ENCODE assay signal across 7 cellular contexts in genomic region chr1:166878173-166878917, GRCh38. TPM values are rescaled to one million over a fixed set of nuclear protein-coding genes. Genes with fewer than 3 reads are reported as not detected.
DNase-seq lines count a peak whose midpoint lies in the region; ATAC-seq, FAIRE-seq and TF ChIP-seq lines count a peak whose summit lies in the region.
"Not testable (repeated sequence)": the region's sequence is repeated elsewhere in the genome, so short reads cannot be mapped to it uniquely, and the experiment has no call there.

No MANE protein-coding gene starts in this region.

- intact Hi-C loops in K562 (cut with micrococcal nuclease); HepG2 (cut with micrococcal nuclease; ENCODE audit: unreplicated experiment); testis (cut with DNase I; ENCODE audit: low total_unique reads): not testable (repeated sequence)

- not testable (repeated sequence) for TF ChIP-seq CTCF in WTC11 (IDR thresholded peaks at IDR 0.05); K562 (IDR thresholded peaks at IDR 0.05 in 2 of 3, conservative IDR thresholded peaks at IDR 0.05 in 1 of 3; ENCODE audit: insufficient read depth in 2 of 3, low read depth in 1 of 3, low read length in 3 of 3); endothelial cell (IDR thresholded peaks at IDR 0.05; ENCODE audit: unreplicated experiment); HepG2 (CRISPR knock-in tag; IDR thresholded peaks at IDR 0.05); testis (IDR thresholded peaks at IDR 0.05)

- H3K4me3 ChIP-seq in K562; HepG2 (replicated peaks in 1 of 3; ENCODE audit: insufficient read depth in 1 of 3, low read depth in 2 of 3, low read length in 3 of 3); testis: not testable (repeated sequence)

- BruUV-seq in K562 (replicated peaks; lab: Mats Ljungman, UMichigan); HepG2 (replicated peaks; lab: Mats Ljungman, UMichigan): not testable (repeated sequence)

- not testable (repeated sequence) for H3K9me1 ChIP-seq in K562 (ENCODE audit: control insufficient read depth, insufficient read depth, low read length)

- H3K79me2 ChIP-seq in K562 (ENCODE audit: control insufficient read depth, insufficient read depth, low read length) (peaks cover 27% of the 10 kb centered on the region), HepG2 (ENCODE audit: insufficient read depth, low read length) (peaks cover 21% of the 10 kb centered on the region)

- H3K4me1 Mint-ChIP-seq in WTC11 (peaks cover 22% of the 10 kb centered on the region), endothelial cell (ENCODE audit: unreplicated experiment) (peaks cover 15% of the 10 kb centered on the region)

- H3K4me3 Mint-ChIP-seq in WTC11; endothelial cell (ENCODE audit: unreplicated experiment): not testable (repeated sequence)

- FAIRE-seq in K562 (lab: Jason Lieb, UNC); HepG2 (lab: Jason Lieb, UNC): not testable (repeated sequence)

- not testable (repeated sequence) for H3K9ac ChIP-seq in K562 (ENCODE audit: insufficient read depth in 1 of 2, low read depth in 2 of 2, low read length in 2 of 2); HepG2 (ENCODE audit: insufficient read depth, low read depth, low read length)

- not testable (repeated sequence) for ATAC-seq in WTC11, K562, HepG2

- H2AFZ ChIP-seq in K562 (ENCODE audit: low read depth, low read length); HepG2 (ENCODE audit: low read length): not testable (repeated sequence)

- not testable (repeated sequence) for H3K9me3 ChIP-seq in K562 (replicated peaks; ENCODE audit: control insufficient read depth, insufficient read depth, low read depth, low read length); HepG2 (ENCODE audit: low read length); testis

- in situ Hi-C loops in K562 (cut with MboI); HepG2 (cut with HindIII; ENCODE audit: extremely low pct_ligation_motif_present, low pct_unique_long_range_greater_than_20kb): not testable (repeated sequence)

- not testable (repeated sequence) for H3K36me3 Mint-ChIP-seq in WTC11; endothelial cell (ENCODE audit: low read depth, unreplicated experiment)

- H3K4me2 ChIP-seq in K562 (ENCODE audit: insufficient read depth, low read length); HepG2 (ENCODE audit: low read depth, low read length): not testable (repeated sequence)

- not testable (repeated sequence) for TF ChIP-seq RAD21 in K562 (CRISPR knock-in tag; conservative IDR thresholded peaks at IDR 0.05 in 1 of 2, IDR thresholded peaks at IDR 0.05 in 1 of 2); HepG2 (CRISPR knock-in tag; IDR thresholded peaks at IDR 0.05)

- not testable (repeated sequence) for H3K9me3 Mint-ChIP-seq in WTC11; endothelial cell (ENCODE audit: unreplicated experiment)

- DNase-seq in DMS53 (lab: John Stamatoyannopoulos, UW) (peak; percentile 24), HT1080 (ENCODE audit: low read depth) (peak; percentile 6), testis (peak; percentile 52)
- not testable (repeated sequence) for DNase-seq in WTC11 (ENCODE audit: low spot score); K562 (ENCODE audit: extremely low read depth in 1 of 4, low spot score in 3 of 4); endothelial cell (ENCODE audit: low spot score); HepG2 (ENCODE audit: low spot score)

- WGBS in K562 (ENCODE audit: insufficient coverage, low coverage, missing lambda C conversion rate), result 86% methylated on average over 17 of the region's 21 CpGs
- 84% methylated on average over 17 of the region's 21 CpGs for WGBS in HepG2 (ENCODE audit: low lambda C conversion rate)
- 93 to 95% methylated on average over 21 of the region's 21 CpGs for WGBS in testis, 2 donors

- CTCF ChIA-PET in WTC11 (lab: Charles Lee), result interaction anchor here (1.7 to 2.3 kb wide), 2 partner anchors 32 to 181 kb away, joined by 4 to 6 read pairs; no protein-coding TSS in a partner anchor
- CTCF ChIA-PET in K562 (lab: Yijun Ruan, JAX; ENCODE audit: low intra/inter-chr PET ratio); HepG2 (lab: Yijun Ruan, JAX; ENCODE audit: low intra/inter-chr PET ratio, low total read pairs): not testable (repeated sequence)

- H3K27ac Mint-ChIP-seq in WTC11, result not testable (repeated sequence)
- H3K27ac Mint-ChIP-seq in endothelial cell (ENCODE audit: unreplicated experiment), result peak overlapping the region; percentile 30

- H3K27me3 ChIP-seq in K562 (ENCODE audit: control insufficient read depth in 2 of 2, insufficient read depth in 2 of 2, low read length in 2 of 2); HepG2 (ENCODE audit: control insufficient read depth in 1 of 2, insufficient read depth in 2 of 2, low read length in 2 of 2); testis: not testable (repeated sequence)

- not testable (repeated sequence) for TF ChIP-seq EP300 in K562 (IDR thresholded peaks at IDR 0.05; ENCODE audit: low read length); HepG2 (IDR thresholded peaks at IDR 0.05; ENCODE audit: low read depth in 2 of 2, low read length in 2 of 2); HepG2 (CRISPR knock-in tag; IDR thresholded peaks at IDR 0.05; ENCODE audit: borderline replicate concordance)

- not testable (repeated sequence) for TF ChIP-seq POLR2A in K562 (conservative IDR thresholded peaks at IDR 0.05); HepG2 (IDR thresholded peaks at IDR 0.05; ENCODE audit: insufficient read depth in 1 of 2, low read depth in 2 of 2, low read length in 2 of 2); testis (IDR thresholded peaks at IDR 0.05)

- POLR2A ChIA-PET in WTC11 (lab: Charles Lee); HepG2 (lab: Yijun Ruan, JAX): not testable (repeated sequence)
- POLR2A ChIA-PET in K562 (lab: Yijun Ruan, JAX), result interaction anchor here (1.2 kb wide), 1 partner anchor 15 kb away, joined by 4 read pairs; no protein-coding TSS in a partner anchor

- H4K20me1 ChIP-seq in K562 (replicated peaks; ENCODE audit: control insufficient read depth, insufficient read depth, low read length); HepG2 (ENCODE audit: insufficient read depth, low read length): not testable (repeated sequence)

- H3K4me1 ChIP-seq in K562 (replicated peaks in 1 of 2; ENCODE audit: control insufficient read depth in 2 of 2, insufficient read depth in 2 of 2, low read length in 2 of 2) (peaks cover 9 to 13% of the 10 kb centered on the region in 2 experiments; a peak in 4 of 5 replicates), HepG2 (ENCODE audit: insufficient read depth, low read length) (peaks cover 34% of the 10 kb centered on the region)
- not testable (repeated sequence) for H3K4me1 ChIP-seq in testis

- H3K36me3 ChIP-seq in K562 (ENCODE audit: control insufficient read depth, insufficient read depth, low read length); HepG2 (replicated peaks in 1 of 2; ENCODE audit: control insufficient read depth in 1 of 2, insufficient read depth in 2 of 2, low read length in 2 of 2); testis (ENCODE audit: low read depth, missing control alignments): not testable (repeated sequence)

- H3K27ac ChIP-seq in K562 (ENCODE audit: extremely low read depth, low read depth, low read length); HepG2 (ENCODE audit: extremely low read length, insufficient read depth, low read length); testis: not testable (repeated sequence)

- H3K27me3 Mint-ChIP-seq in WTC11 (ENCODE audit: low read depth) (peaks cover 18% of the 10 kb centered on the region), endothelial cell (ENCODE audit: unreplicated experiment) (peaks cover 11% of the 10 kb centered on the region)

RNA-seq across cellular contexts. Expression of gene TADA1, which starts 2.3 kb away (rescaled TPM):
- total RNA-seq in HT1080 (2014; rRNA removed; shearing (Covaris generic)), result 9.3 and 13.6 TPM in 2 replicates
- polyA plus RNA-seq in HT1080 (2015; cell fraction: cytosol; rRNA removed), result 10.2 and 11.0 TPM in 2 replicates
- polyA plus RNA-seq in HT1080 (2015; cell fraction: nucleus; rRNA removed), result 13.2 and 15.3 TPM in 2 replicates
- 16.6 to 18.8 TPM (median 17.5 TPM) in 3 replicates for total RNA-seq in WTC11 (2021)
- 14.9 and 32.5 TPM in 2 replicates for total RNA-seq in K562 (2011; cell fraction: chromatin; rRNA removed; ENCODE audit: low replicate concordance)
- total RNA-seq in K562 (2011; cell fraction: nucleolus; rRNA removed), result 8.2 and 11.6 TPM in 2 replicates
- 17.5 and 30.8 TPM in 2 replicates for total RNA-seq in K562 (2011; cell fraction: nucleoplasm; rRNA removed)
- total RNA-seq in K562 (2014; rRNA removed), result 15.9 and 18.8 TPM in 2 replicates
- 28.7 and 32.5 TPM in 2 replicates for total RNA-seq in K562 (2014; rRNA removed; fragmentation: Illumina TruSeq; extraction: Trizol)
- total RNA-seq in K562 (2015; rRNA removed; fragmentation: Illumina TruSeq; extraction: Trizol), result 27.3 and 27.7 TPM in 2 replicates
- total RNA-seq in K562 (2021), result 20.5 and 21.2 TPM in 2 replicates
- 42.9 and 43.1 TPM in 2 replicates for polyA plus RNA-seq in K562 (2011; rRNA removed)
- polyA plus RNA-seq in K562 (2011; cell fraction: cytosol; rRNA removed), result 17.2 and 32.7 TPM in 2 replicates
- polyA plus RNA-seq in K562 (2011; cell fraction: nucleus; rRNA removed), result 27.0 and 37.4 TPM in 2 replicates
- 13.6 and 22.2 TPM in 2 replicates for polyA plus RNA-seq in K562 (2012)
- polyA plus RNA-seq in K562 (2014; fragmentation: Illumina TruSeq; extraction: Trizol), result 28.4 and 35.2 TPM in 2 replicates
- polyA plus RNA-seq in K562 (2014; fragmentation: Nextera tagmentation; extraction: Ambion mirVana), result 10 to 100 TPM; 62.6 to 76.5 TPM
- polyA plus RNA-seq in K562 (2014; rRNA removed), result 18.6 and 24.1 TPM in 2 replicates
- polyA minus RNA-seq in K562 (2011; rRNA and poly(A)+ RNA removed), result 39.7 and 45.5 TPM in 2 replicates
- 15.5 and 15.6 TPM in 2 replicates for polyA minus RNA-seq in K562 (2011; cell fraction: cytosol; rRNA and poly(A)+ RNA removed)
- 7.5 and 16.2 TPM in 2 replicates for polyA minus RNA-seq in K562 (2011; cell fraction: nucleus; rRNA and poly(A)+ RNA removed)
- total RNA-seq in endothelial cell (ENCODE audit: unreplicated experiment), result 11.7 TPM
- total RNA-seq in HepG2 (2016; rRNA removed; fragmentation: Illumina TruSeq; extraction: Trizol), result 28.3 and 38.1 TPM in 2 replicates
- 9.2 and 10.8 TPM in 2 replicates for total RNA-seq in HepG2 (2016; cell fraction: cytosol; rRNA removed; fragmentation: Illumina TruSeq; extraction: Trizol; ENCODE audit: low read depth)
- 27.2 and 37.8 TPM in 2 replicates for total RNA-seq in HepG2 (2016; cell fraction: insoluble cytoplasmic fraction; rRNA removed; fragmentation: Illumina TruSeq; extraction: Trizol)
- total RNA-seq in HepG2 (2016; cell fraction: membrane; rRNA removed; fragmentation: Illumina TruSeq; extraction: Trizol), result 19.5 and 22.1 TPM in 2 replicates
- 25.7 and 26.6 TPM in 2 replicates for total RNA-seq in HepG2 (2016; cell fraction: nucleus; rRNA removed; fragmentation: Illumina TruSeq; extraction: Trizol)
- polyA plus RNA-seq in HepG2 (2011; rRNA removed), result 21.3 and 29.1 TPM in 2 replicates
- polyA plus RNA-seq in HepG2 (2011; cell fraction: cytosol; rRNA removed), result 15.5 and 21.7 TPM in 2 replicates
- polyA plus RNA-seq in HepG2 (2011; cell fraction: nucleus; rRNA removed), result 27.8 and 28.0 TPM in 2 replicates
- 13.9 and 20.0 TPM in 2 replicates for polyA plus RNA-seq in HepG2 (2012)
- 2.2 TPM in 2 replicates for polyA plus RNA-seq in HepG2 (2016; cell fraction: cytosol; fragmentation: Illumina TruSeq; extraction: Trizol; ENCODE audit: low read depth)
- polyA plus RNA-seq in HepG2 (2016; cell fraction: insoluble cytoplasmic fraction; fragmentation: Illumina TruSeq; extraction: Trizol; ENCODE audit: low read depth), result 39.2 and 41.6 TPM in 2 replicates
- polyA plus RNA-seq in HepG2 (2016; cell fraction: membrane; fragmentation: Illumina TruSeq; extraction: Trizol; ENCODE audit: low read depth), result 6.4 and 6.7 TPM in 2 replicates
- polyA plus RNA-seq in HepG2 (2016; cell fraction: nucleus; fragmentation: Illumina TruSeq; extraction: Trizol; ENCODE audit: insufficient read depth, low read depth), result 40.2 and 43.1 TPM in 2 replicates
- 14.9 and 18.3 TPM in 2 replicates for polyA minus RNA-seq in HepG2 (2011; rRNA and poly(A)+ RNA removed; ENCODE audit: low replicate concordance)
- polyA minus RNA-seq in HepG2 (2011; cell fraction: cytosol; rRNA and poly(A)+ RNA removed), result 12.7 and 15.2 TPM in 2 replicates
- 22.0 and 27.1 TPM in 2 replicates for polyA minus RNA-seq in HepG2 (2011; cell fraction: nucleus; rRNA and poly(A)+ RNA removed)
- 10 to 100 TPM; 22.0 to 25.8 TPM for total RNA-seq in testis
- polyA plus RNA-seq in testis (ENCODE audit: insufficient read depth, low read depth, low replicate concordance), result 19.2 TPM

RNA-seq across cellular contexts. Expression of gene POGK, which starts 39.1 kb away (rescaled TPM):
- total RNA-seq in HT1080 (2014; rRNA removed; shearing (Covaris generic)), result 27.8 and 31.3 TPM in 2 replicates
- 21.5 and 26.3 TPM in 2 replicates for polyA plus RNA-seq in HT1080 (2015; cell fraction: cytosol; rRNA removed)
- polyA plus RNA-seq in HT1080 (2015; cell fraction: nucleus; rRNA removed), result 26.8 and 28.9 TPM in 2 replicates
- total RNA-seq in WTC11 (2021), result 33.1 to 36.7 TPM (median 36.1 TPM) in 3 replicates
- 19.4 and 25.5 TPM in 2 replicates for total RNA-seq in K562 (2011; cell fraction: chromatin; rRNA removed; ENCODE audit: low replicate concordance)
- 13.3 and 15.5 TPM in 2 replicates for total RNA-seq in K562 (2011; cell fraction: nucleolus; rRNA removed)
- 21.6 and 38.7 TPM in 2 replicates for total RNA-seq in K562 (2011; cell fraction: nucleoplasm; rRNA removed)
- total RNA-seq in K562 (2014; rRNA removed), result 24.3 and 30.4 TPM in 2 replicates
- total RNA-seq in K562 (2014; rRNA removed; fragmentation: Illumina TruSeq; extraction: Trizol), result 30.9 and 31.0 TPM in 2 replicates
- total RNA-seq in K562 (2015; rRNA removed; fragmentation: Illumina TruSeq; extraction: Trizol), result 41.0 and 44.5 TPM in 2 replicates
- 34.6 and 35.6 TPM in 2 replicates for total RNA-seq in K562 (2021)
- polyA plus RNA-seq in K562 (2011; rRNA removed), result 11.5 and 12.5 TPM in 2 replicates
- polyA plus RNA-seq in K562 (2011; cell fraction: cytosol; rRNA removed), result 8.6 and 14.1 TPM in 2 replicates
- 27.0 and 31.8 TPM in 2 replicates for polyA plus RNA-seq in K562 (2011; cell fraction: nucleus; rRNA removed)
- 18.6 and 22.8 TPM in 2 replicates for polyA plus RNA-seq in K562 (2012)
- polyA plus RNA-seq in K562 (2014; fragmentation: Illumina TruSeq; extraction: Trizol), result 24.6 and 30.8 TPM in 2 replicates
- polyA plus RNA-seq in K562 (2014; fragmentation: Nextera tagmentation; extraction: Ambion mirVana), result 1 to 10 TPM; 6.1 to 8.1 TPM
- polyA plus RNA-seq in K562 (2014; rRNA removed), result 15.7 and 20.1 TPM in 2 replicates
- 29.8 and 30.3 TPM in 2 replicates for polyA minus RNA-seq in K562 (2011; rRNA and poly(A)+ RNA removed)
- 19.1 and 22.8 TPM in 2 replicates for polyA minus RNA-seq in K562 (2011; cell fraction: cytosol; rRNA and poly(A)+ RNA removed)
- 17.4 and 27.2 TPM in 2 replicates for polyA minus RNA-seq in K562 (2011; cell fraction: nucleus; rRNA and poly(A)+ RNA removed)
- total RNA-seq in endothelial cell (ENCODE audit: unreplicated experiment), result 42.2 TPM
- total RNA-seq in HepG2 (2016; rRNA removed; fragmentation: Illumina TruSeq; extraction: Trizol), result 16.2 and 17.6 TPM in 2 replicates
- 2.0 and 2.1 TPM in 2 replicates for total RNA-seq in HepG2 (2016; cell fraction: cytosol; rRNA removed; fragmentation: Illumina TruSeq; extraction: Trizol; ENCODE audit: low read depth)
- total RNA-seq in HepG2 (2016; cell fraction: insoluble cytoplasmic fraction; rRNA removed; fragmentation: Illumina TruSeq; extraction: Trizol), result 16.4 and 17.5 TPM in 2 replicates
- total RNA-seq in HepG2 (2016; cell fraction: membrane; rRNA removed; fragmentation: Illumina TruSeq; extraction: Trizol), result 8.6 and 8.8 TPM in 2 replicates
- total RNA-seq in HepG2 (2016; cell fraction: nucleus; rRNA removed; fragmentation: Illumina TruSeq; extraction: Trizol), result 15.0 and 17.0 TPM in 2 replicates
- polyA plus RNA-seq in HepG2 (2011; rRNA removed), result 4.8 and 5.3 TPM in 2 replicates
- polyA plus RNA-seq in HepG2 (2011; cell fraction: cytosol; rRNA removed), result 4.7 and 6.4 TPM in 2 replicates
- polyA plus RNA-seq in HepG2 (2011; cell fraction: nucleus; rRNA removed), result 12.4 and 14.7 TPM in 2 replicates
- 8.0 and 9.8 TPM in 2 replicates for polyA plus RNA-seq in HepG2 (2012)
- polyA plus RNA-seq in HepG2 (2016; cell fraction: cytosol; fragmentation: Illumina TruSeq; extraction: Trizol; ENCODE audit: low read depth), result 0.83 and 0.92 TPM in 2 replicates
- polyA plus RNA-seq in HepG2 (2016; cell fraction: insoluble cytoplasmic fraction; fragmentation: Illumina TruSeq; extraction: Trizol; ENCODE audit: low read depth), result 14.9 and 16.0 TPM in 2 replicates
- 5.1 and 5.4 TPM in 2 replicates for polyA plus RNA-seq in HepG2 (2016; cell fraction: membrane; fragmentation: Illumina TruSeq; extraction: Trizol; ENCODE audit: low read depth)
- polyA plus RNA-seq in HepG2 (2016; cell fraction: nucleus; fragmentation: Illumina TruSeq; extraction: Trizol; ENCODE audit: insufficient read depth, low read depth), result 20.8 and 21.1 TPM in 2 replicates
- 9.1 and 37.8 TPM in 2 replicates for polyA minus RNA-seq in HepG2 (2011; rRNA and poly(A)+ RNA removed; ENCODE audit: low replicate concordance)
- 6.7 and 8.7 TPM in 2 replicates for polyA minus RNA-seq in HepG2 (2011; cell fraction: cytosol; rRNA and poly(A)+ RNA removed)
- 28.5 and 30.6 TPM in 2 replicates for polyA minus RNA-seq in HepG2 (2011; cell fraction: nucleus; rRNA and poly(A)+ RNA removed)
- total RNA-seq in testis, result 10 to 100 TPM; 29.2 to 29.4 TPM
- 14.3 TPM for polyA plus RNA-seq in testis (ENCODE audit: insufficient read depth, low read depth, low replicate concordance)
